ENCODE assay signal across 24 cellular contexts in the genomic region with DNA sequence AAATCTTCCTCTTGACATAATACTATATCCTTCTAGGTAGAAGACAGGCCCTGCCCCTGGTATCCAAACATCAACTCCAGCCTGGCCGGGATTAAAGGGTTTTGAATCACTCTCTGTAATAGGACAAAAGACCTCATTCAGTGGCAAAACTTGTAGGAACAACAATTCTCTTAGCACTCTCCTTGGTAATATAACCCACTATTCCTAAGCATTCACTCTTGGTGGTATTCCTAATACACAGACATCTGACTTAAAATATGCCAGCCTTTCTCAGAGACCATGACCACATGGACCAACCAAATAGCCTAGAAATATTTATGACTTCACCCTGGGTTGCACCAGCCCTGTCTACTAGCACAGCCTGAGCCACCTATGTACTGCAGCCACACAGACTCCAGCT.
"Had no signal": no experiment of that assay in that cellular context is flagged by ENCODE, and none has a peak within 500 bp of the region (broad histone marks: within the 10 kb centered on the region; RNA-seq: fewer than 3 reads in every experiment).

No MANE protein-coding gene starts in this region.

- ATAC-seq: activated CD8-positive, alpha-beta memory T cell treated with anti-CD3 and anti-CD28 coated beads, Interleukin-2, amount 10 ng/mL, durations not matched to agents 7 days and 5 days; activated CD8-positive, alpha-beta T cell treated with anti-CD3 and anti-CD28 coated beads, Interleukin-2, amount 10 ng/mL, durations not matched to agents 7 days and 5 days; activated naive CD8-positive, alpha-beta T cell treated with anti-CD3 and anti-CD28 coated beads, Interleukin-2, amount 50 U/mL, for 24 hours; gastroesophageal sphincter; left colon; naive thymus-derived CD4-positive, alpha-beta T cell; right cardiac atrium; stimulated activated effector memory CD8-positive, alpha-beta T cell treated with anti-CD3 and anti-CD28 coated beads, Interleukin-12 subunit alpha, Interleukin-12 subunit beta, amount 100 ng/mL, for 72 hours; T-helper 17 cell had no signal

- DNase-seq: activated B cell treated with CpG ODN at 0.5 μM for 24 hours; activated CD4-positive, alpha-beta T cell treated with anti-CD3 and anti-CD28 coated beads, Interleukin-2, amount 50 U/mL, for 1 hour; activated CD8-positive, alpha-beta memory T cell treated with anti-CD3 and anti-CD28 coated beads, Interleukin-2, amount 10 ng/mL, durations not matched to agents 7 days and 5 days; activated CD8-positive, alpha-beta T cell treated with anti-CD3 and anti-CD28 coated beads, Interleukin-2, amount 10 ng/mL, durations not matched to agents 7 days and 5 days; activated naive CD8-positive, alpha-beta T cell treated with anti-CD3 and anti-CD28 coated beads, Interleukin-2, amount 50 U/mL, for 24 hours; activated T-cell treated with anti-CD3 and anti-CD28 coated beads, Interleukin-2, amount 50 U/mL, for 48 hours; central memory CD4-positive, alpha-beta T cell; effector CD8-positive, alpha-beta T cell; erythroblast; left colon; mammary epithelial cell; naive thymus-derived CD4-positive, alpha-beta T cell; right cardiac atrium; stimulated activated CD4-positive, alpha-beta T cell treated with anti-CD3 and anti-CD28 coated beads, Interleukin-12 subunit alpha, Interleukin-12 subunit beta, amount 100 ng/mL, for 4 hours; stimulated activated CD4-positive, alpha-beta T cell treated with anti-CD3 and anti-CD28 coated beads, Interleukin-4, amount 100 ng/mL, for 24 hours; SW 1271; T-helper 17 cell; T1000; trophoblast cell had no signal

- H3K27ac ChIP-seq: gastroesophageal sphincter, hepatocyte, parathyroid adenoma, thoracic aorta had no signal
